Comparison of ENCODE assay signal across 1 cellular context in the genomic region with DNA sequence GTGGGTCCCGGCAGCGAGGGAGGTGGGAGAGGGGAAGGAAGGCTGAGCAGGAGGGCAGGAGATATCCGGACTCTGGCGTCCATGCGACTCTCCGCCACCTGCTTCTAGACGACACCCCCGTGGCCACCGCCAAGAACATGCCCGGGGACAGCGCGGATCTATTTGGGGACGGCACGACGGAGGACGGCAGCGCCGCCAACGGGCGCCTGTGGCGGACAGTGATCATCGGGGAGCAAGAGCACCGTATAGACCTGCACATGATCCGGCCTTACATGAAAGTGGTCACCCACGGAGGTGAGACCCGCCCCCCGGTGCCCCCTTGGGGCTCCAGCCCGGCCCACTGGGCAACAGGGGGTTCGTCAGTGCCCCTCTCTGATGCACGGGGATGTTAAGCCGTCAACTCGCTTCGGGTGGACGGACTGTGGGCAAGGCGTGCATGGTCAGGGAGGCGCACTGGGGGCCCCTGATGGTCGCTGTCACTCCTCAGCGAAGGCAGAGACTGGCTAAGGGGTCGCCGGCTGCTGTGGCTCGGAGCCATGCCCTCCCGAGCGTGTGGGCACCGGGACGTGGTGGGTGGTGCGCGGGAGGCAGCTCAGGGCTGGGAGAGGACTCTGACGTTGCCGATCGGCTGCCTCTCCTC.
A peak's percentile ranks its signal among the peaks of the same experiment; 100 is the strongest.
TF ChIP-seq lines count a peak whose summit lies in the region.

No MANE protein-coding gene starts in this region.

TF ChIP-seq in HepG2, 621 proteins besides CTCF, POLR2A, EP300 and RAD21:
- TF ChIP-seq SP5 (CRISPR knock-in tag; IDR thresholded peaks at IDR 0.05; ENCODE audit: borderline replicate concordance, low read depth) (no peak), ZBTB33 (CRISPR knock-in tag; IDR thresholded peaks at IDR 0.05) (0 out of 2 replicates have a peak, but pooled peaks have one; percentile 10), STAG1 (CRISPR knock-in tag; IDR thresholded peaks at IDR 0.05) (peak; percentile 16), HNRNPL (IDR thresholded peaks at IDR 0.05; ENCODE audit: low read depth, low read length) (no peak)
